Comparison of ENCODE assay signal across 1 cellular context in genomic region chr7:36301914-36302771, GRCh38.
TF ChIP-seq lines count a peak whose summit lies in the region.

No MANE protein-coding gene starts in this region.

TF ChIP-seq in K562, 482 proteins besides CTCF, POLR2A, EP300 and RAD21 (continued from another document and continues in another):
- TF ChIP-seq ELK3 (CRISPR knock-in tag; IDR thresholded peaks at IDR 0.05) (no peak), HMGN3 (IDR thresholded peaks at IDR 0.05; ENCODE audit: borderline replicate concordance, extremely low read depth, insufficient read length, low read depth, low read length) (no peak), TCFL5 (CRISPR knock-in tag; conservative IDR thresholded peaks at IDR 0.05) (no peak), NFE2L1 (tag; IDR thresholded peaks at IDR 0.05; ENCODE audit: borderline replicate concordance, low read depth) (peak; percentile 98), PHF8 (IDR thresholded peaks at IDR 0.05; ENCODE audit: borderline replicate concordance, low read length) (no peak), CBX1 (IDR thresholded peaks at IDR 0.05; ENCODE audit: low read depth) (no peak), PPARD (CRISPR knock-in tag; IDR thresholded peaks at IDR 0.05) (no peak), ZNF324 (CRISPR knock-in tag; IDR thresholded peaks at IDR 0.05) (no peak), ARID1B (IDR thresholded peaks at IDR 0.05) (peak; percentile 59), ZNF282 (CRISPR knock-in tag; IDR thresholded peaks at IDR 0.05) (no peak), ZFPM2 (CRISPR knock-in tag; IDR thresholded peaks at IDR 0.05) (no peak), MECOM (CRISPR knock-in tag; IDR thresholded peaks at IDR 0.05) (no peak), TEAD1 (CRISPR knock-in tag; IDR thresholded peaks at IDR 0.05) (peak in 1 of 2 experiments; percentile 49; a peak in 1 of 4 replicates), FOSL1 (tag; conservative IDR thresholded peaks at IDR 0.05) (peak; percentile 49), ZBED1 (IDR thresholded peaks at IDR 0.05) (no peak), ZNF232 (CRISPR knock-in tag; IDR thresholded peaks at IDR 0.05) (no peak), SETDB1 (IDR thresholded peaks at IDR 0.05; ENCODE audit: low read length) (no peak), ZNF79 (CRISPR knock-in tag; IDR thresholded peaks at IDR 0.05; ENCODE audit: low read depth) (no peak), MAX (CRISPR knock-in tag; IDR thresholded peaks at IDR 0.05) (0 out of 2 replicates have a peak, but pooled peaks have one; percentile 24), ESRRB (CRISPR knock-in tag; IDR thresholded peaks at IDR 0.05; ENCODE audit: borderline replicate concordance) (no peak), DMBX1 (CRISPR knock-in tag; IDR thresholded peaks at IDR 0.05; ENCODE audit: borderline replicate concordance) (0 out of 2 replicates have a peak, but pooled peaks have one; percentile 11), BMI1 (IDR thresholded peaks at IDR 0.05; ENCODE audit: low read length) (no peak), CXXC5 (CRISPR knock-in tag; IDR thresholded peaks at IDR 0.05) (peak; percentile 17; the same call in 1 of the 2 replicates), RBM17 (IDR thresholded peaks at IDR 0.05; ENCODE audit: borderline replicate concordance, low read depth, low read length) (no peak), MAFF (IDR thresholded peaks at IDR 0.05; ENCODE audit: low read length) (peak; percentile 96), ELF4 (CRISPR knock-in tag; IDR thresholded peaks at IDR 0.05) (0 out of 2 replicates have a peak, but pooled peaks have one; percentile 62), NCOA6 (IDR thresholded peaks at IDR 0.05) (no peak), ZBTB8A (IDR thresholded peaks at IDR 0.05; ENCODE audit: partially characterized antibody) (no peak), MCM3 (IDR thresholded peaks at IDR 0.05) (no peak), SIN3B (IDR thresholded peaks at IDR 0.05; ENCODE audit: low read depth) (no peak), SFPQ (IDR thresholded peaks at IDR 0.05; ENCODE audit: low read depth, low read length) (no peak), EHMT2 (IDR thresholded peaks at IDR 0.05) (peak; percentile 9; the same call in 1 of the 2 replicates), RBFOX2 (IDR thresholded peaks at IDR 0.05; ENCODE audit: low read depth, low read length) (no peak), E2F6 (IDR thresholded peaks at IDR 0.05; ENCODE audit: borderline replicate concordance in 1 of 2, extremely low read depth in 1 of 2, insufficient read depth in 1 of 2, insufficient read length in 1 of 2, low read depth in 1 of 2, low read length in 1 of 2, poor library complexity in 1 of 2, severe bottlenecking in 1 of 2) (peak; percentile 55 to 91), RBM34 (IDR thresholded peaks at IDR 0.05; ENCODE audit: borderline replicate concordance, insufficient read depth, low read length) (no peak), ZNF277 (CRISPR knock-in tag; IDR thresholded peaks at IDR 0.05; ENCODE audit: borderline replicate concordance) (no peak), JUND (IDR thresholded peaks at IDR 0.05; ENCODE audit: borderline replicate concordance, low read depth, low read length) (no peak), JUND (tag; IDR thresholded peaks at IDR 0.05; ENCODE audit: borderline replicate concordance, low read depth, low read length) (peak; percentile 23; the same call in 1 of the 3 replicates), SMARCA5 (IDR thresholded peaks at IDR 0.05) (no peak), ASH1L (IDR thresholded peaks at IDR 0.05; ENCODE audit: borderline replicate concordance, low read depth, partially characterized antibody) (no peak), ZNF316 (IDR thresholded peaks at IDR 0.05) (peak; percentile 98), MGA (IDR thresholded peaks at IDR 0.05) (peak; percentile 92), DPF2 (IDR thresholded peaks at IDR 0.05) (peak; percentile 57), E2F8 (IDR thresholded peaks at IDR 0.05; ENCODE audit: low read depth, partially characterized antibody) (no peak)
